In genomic region chr12:11892065-11892391, GRCh38 we compare ENCODE assay signal across 11 cellular contexts.
DNase-seq lines count a peak whose midpoint lies in the region; ATAC-seq and TF ChIP-seq lines count a peak whose summit lies in the region.
"Had no signal": no experiment of that assay in that cellular context is flagged by ENCODE, and none has a peak within 500 bp of the region (broad histone marks: within the 10 kb centered on the region; RNA-seq: fewer than 3 reads in every experiment).

No MANE protein-coding gene starts in this region.

- intact Hi-C loops in breast epithelium (cut with DNase I; ENCODE audit: low total_unique reads): no loop called here

- no peak for ATAC-seq in GM21825 (IDR thresholded peaks at IDR 0.05; ENCODE audit: unreplicated experiment)
- no peak for ATAC-seq in HG03521 (IDR thresholded peaks at IDR 0.05; ENCODE audit: unreplicated experiment)

- H3K27me3 ChIP-seq in cardiac muscle cell (no peaks in the 10 kb centered on the region), right atrium auricular region (no peaks in the 10 kb centered on the region), breast epithelium (no peaks in the 10 kb centered on the region), kidney epithelial cell (ENCODE audit: control insufficient read depth, insufficient read depth, low read length) (no peaks in the 10 kb centered on the region)
- H3K27me3 ChIP-seq: thyroid gland had no signal

- TF ChIP-seq CTCF in cardiac muscle cell (IDR thresholded peaks at IDR 0.05; ENCODE audit: low read depth, low read length): peak; percentile 21
- peak in 1 of 2 donors; percentile 52 for TF ChIP-seq CTCF in right atrium auricular region (IDR thresholded peaks at IDR 0.05)
- peak in 2 of 3 donors; percentile 23 for TF ChIP-seq CTCF in breast epithelium (IDR thresholded peaks at IDR 0.05)
- peak; percentile 31 for TF ChIP-seq CTCF in kidney epithelial cell (IDR thresholded peaks at IDR 0.05; ENCODE audit: insufficient read depth, low read length, poor library complexity, severe bottlenecking)
- peak; percentile 59 for TF ChIP-seq CTCF in type B pancreatic cell (conservative IDR thresholded peaks at IDR 0.05)

- H3K36me3 ChIP-seq in cardiac muscle cell (peaks cover 3% of the 10 kb centered on the region), right atrium auricular region (peaks cover 25% of the 10 kb centered on the region), breast epithelium (peaks cover 8% of the 10 kb centered on the region), kidney epithelial cell (ENCODE audit: control insufficient read depth, insufficient read depth, low read length) (peaks cover 3% of the 10 kb centered on the region)

- H3K9me3 ChIP-seq in cardiac muscle cell (ENCODE audit: low read depth): no peaks in the 10 kb centered on the region
- H3K9me3 ChIP-seq in right atrium auricular region: no peaks in the 10 kb centered on the region
- no peaks in the 10 kb centered on the region for H3K9me3 ChIP-seq in breast epithelium
- H3K9me3 ChIP-seq: thyroid gland had no signal

- no peaks in the 10 kb centered on the region for H3K4me1 ChIP-seq in cardiac muscle cell (ENCODE audit: low read depth)
- H3K4me1 ChIP-seq in right atrium auricular region: peaks cover 0 to 13% of the 10 kb centered on the region in 2 donors
- no peaks in the 10 kb centered on the region for H3K4me1 ChIP-seq in breast epithelium

- H3K4me3 ChIP-seq in cardiac muscle cell (no peak overlapping the region), right atrium auricular region (no peak overlapping the region), breast epithelium (no peak overlapping the region), kidney epithelial cell (ENCODE audit: low read depth, low read length) (no peak overlapping the region)
- H3K4me3 ChIP-seq: thyroid gland had no signal

- H3K4me3 Mint-ChIP-seq in type B pancreatic cell: no peak overlapping the region
- H3K4me3 Mint-ChIP-seq: activated naive CD8-positive, alpha-beta T cell treated with anti-CD3 and anti-CD28 coated beads for 36 hours had no signal

- H3K4me1 Mint-ChIP-seq in type B pancreatic cell (ENCODE audit: unreplicated experiment): no peaks in the 10 kb centered on the region

- no peak for TF ChIP-seq POLR2A in breast epithelium (IDR thresholded peaks at IDR 0.05)

- no peaks in the 10 kb centered on the region for H3K27me3 Mint-ChIP-seq in type B pancreatic cell

- peak in 1 of 2 donors; percentile 16 for DNase-seq in cardiac muscle cell (ENCODE audit: low read depth in 1 of 2, low spot score in 1 of 2)
- DNase-seq in right atrium auricular region (ENCODE audit: low spot score): no peak
- no peak for DNase-seq in breast epithelium (ENCODE audit: low spot score in 2 of 2)
- no peak for DNase-seq in kidney epithelial cell (ENCODE audit: low read depth)
- DNase-seq in type B pancreatic cell (ENCODE audit: extremely low spot score, unreplicated experiment): no peak
- no peak for DNase-seq in NCI-H510A treated with DMSO at 0.1 percent for 48 hours (lab: John Stamatoyannopoulos, UW)
- DNase-seq: activated naive CD8-positive, alpha-beta T cell treated with anti-CD3 and anti-CD28 coated beads for 36 hours; NCI-H2227 treated with DMSO at 0.1 percent for 48 hours; thyroid gland had no signal

- H3K27ac ChIP-seq in cardiac muscle cell: no peak overlapping the region
- peak overlapping the region in 1 of 2 donors; percentile 26 for H3K27ac ChIP-seq in right atrium auricular region
- no peak overlapping the region for H3K27ac ChIP-seq in breast epithelium
- H3K27ac ChIP-seq: thyroid gland had no signal

- peaks cover 10% of the 10 kb centered on the region for H3K9me3 Mint-ChIP-seq in type B pancreatic cell
- H3K9me3 Mint-ChIP-seq: activated naive CD8-positive, alpha-beta T cell treated with anti-CD3 and anti-CD28 coated beads for 36 hours had no signal

- H3K36me3 Mint-ChIP-seq in type B pancreatic cell: peaks cover 50% of the 10 kb centered on the region

- no peak overlapping the region for H3K27ac Mint-ChIP-seq in type B pancreatic cell
- H3K27ac Mint-ChIP-seq: activated naive CD8-positive, alpha-beta T cell treated with anti-CD3 and anti-CD28 coated beads for 36 hours had no signal
